1 cellular context compared by ENCODE assay signal in genomic region chr13:32175307-32175706, GRCh38.
TF ChIP-seq lines count a peak whose summit lies in the region.

No MANE protein-coding gene starts in this region.

TF ChIP-seq in K562, 482 proteins besides CTCF, POLR2A, EP300 and RAD21 (continued from another document and continues in another):
- TF ChIP-seq SRSF7 (optimal IDR thresholded peaks at IDR 0.05; ENCODE audit: low read depth, low read length) (no peak), SRSF3 (IDR thresholded peaks at IDR 0.05; ENCODE audit: insufficient read depth, low read length) (no peak), THAP7 (CRISPR knock-in tag; IDR thresholded peaks at IDR 0.05) (no peak), UBTF (IDR thresholded peaks at IDR 0.05; ENCODE audit: borderline replicate concordance in 1 of 2, low read depth in 2 of 2, low read length in 2 of 2) (no peak), ZNF184 (CRISPR knock-in tag; IDR thresholded peaks at IDR 0.05) (no peak), BCL6 (CRISPR knock-in tag; IDR thresholded peaks at IDR 0.05) (no peak), CREB3L1 (IDR thresholded peaks at IDR 0.05; ENCODE audit: borderline replicate concordance, low read depth) (no peak), CBFA2T3 (IDR thresholded peaks at IDR 0.05) (peak; percentile 90), MAZ (CRISPR knock-in tag; conservative IDR thresholded peaks at IDR 0.05 in 1 of 2, IDR thresholded peaks at IDR 0.05 in 1 of 2) (0 out of 4 replicates have a peak, but pooled peaks of 1 of the 2 experiments have one; percentile 22), CEBPZ (IDR thresholded peaks at IDR 0.05; ENCODE audit: borderline replicate concordance, low read depth, low read length) (no peak), FOXA1 (IDR thresholded peaks at IDR 0.05; ENCODE audit: borderline replicate concordance) (no peak), FOXK2 (conservative IDR thresholded peaks at IDR 0.05 in 1 of 2, IDR thresholded peaks at IDR 0.05 in 1 of 2; ENCODE audit: low read depth in 2 of 2) (no peak), TAL1 (IDR thresholded peaks at IDR 0.05) (peak; percentile 80), NR3C1 (CRISPR knock-in tag; IDR thresholded peaks at IDR 0.05) (no peak), ARID1B (IDR thresholded peaks at IDR 0.05) (peak; percentile 86), CC2D1A (IDR thresholded peaks at IDR 0.05) (no peak), ARID3B (CRISPR knock-in tag; IDR thresholded peaks at IDR 0.05; ENCODE audit: borderline replicate concordance) (no peak), KLF1 (tag; IDR thresholded peaks at IDR 0.05) (no peak), ZBTB49 (CRISPR knock-in tag; IDR thresholded peaks at IDR 0.05; ENCODE audit: borderline replicate concordance) (no peak), ZBTB40 (IDR thresholded peaks at IDR 0.05) (no peak), ZBTB40 (CRISPR knock-in tag; IDR thresholded peaks at IDR 0.05) (no peak), LARP7 (IDR thresholded peaks at IDR 0.05) (no peak), KDM1A (IDR thresholded peaks at IDR 0.05) (peak; percentile 19 to 50; a peak in 2 of 4 replicates), RHOXF2B (CRISPR knock-in tag; conservative IDR thresholded peaks at IDR 0.05) (no peak), VEZF1 (CRISPR knock-in tag; IDR thresholded peaks at IDR 0.05) (peak; percentile 75), ZNF347 (CRISPR knock-in tag; IDR thresholded peaks at IDR 0.05; ENCODE audit: low read depth) (no peak)
- TF ChIP-seq, protein P1, sequence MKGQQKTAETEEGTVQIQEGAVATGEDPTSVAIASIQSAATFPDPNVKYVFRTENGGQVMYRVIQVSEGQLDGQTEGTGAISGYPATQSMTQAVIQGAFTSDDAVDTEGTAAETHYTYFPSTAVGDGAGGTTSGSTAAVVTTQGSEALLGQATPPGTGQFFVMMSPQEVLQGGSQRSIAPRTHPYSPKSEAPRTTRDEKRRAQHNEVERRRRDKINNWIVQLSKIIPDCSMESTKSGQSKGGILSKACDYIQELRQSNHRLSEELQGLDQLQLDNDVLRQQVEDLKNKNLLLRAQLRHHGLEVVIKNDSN (CRISPR knock-in tag; IDR thresholded peaks at IDR 0.05) = no peak
- TF ChIP-seq, protein P2, sequence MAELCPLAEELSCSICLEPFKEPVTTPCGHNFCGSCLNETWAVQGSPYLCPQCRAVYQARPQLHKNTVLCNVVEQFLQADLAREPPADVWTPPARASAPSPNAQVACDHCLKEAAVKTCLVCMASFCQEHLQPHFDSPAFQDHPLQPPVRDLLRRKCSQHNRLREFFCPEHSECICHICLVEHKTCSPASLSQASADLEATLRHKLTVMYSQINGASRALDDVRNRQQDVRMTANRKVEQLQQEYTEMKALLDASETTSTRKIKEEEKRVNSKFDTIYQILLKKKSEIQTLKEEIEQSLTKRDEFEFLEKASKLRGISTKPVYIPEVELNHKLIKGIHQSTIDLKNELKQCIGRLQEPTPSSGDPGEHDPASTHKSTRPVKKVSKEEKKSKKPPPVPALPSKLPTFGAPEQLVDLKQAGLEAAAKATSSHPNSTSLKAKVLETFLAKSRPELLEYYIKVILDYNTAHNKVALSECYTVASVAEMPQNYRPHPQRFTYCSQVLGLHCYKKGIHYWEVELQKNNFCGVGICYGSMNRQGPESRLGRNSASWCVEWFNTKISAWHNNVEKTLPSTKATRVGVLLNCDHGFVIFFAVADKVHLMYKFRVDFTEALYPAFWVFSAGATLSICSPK (IDR thresholded peaks at IDR 0.05; ENCODE audit: borderline replicate concordance) = no peak
